11 cellular contexts compared by ENCODE assay signal in the genomic region with DNA sequence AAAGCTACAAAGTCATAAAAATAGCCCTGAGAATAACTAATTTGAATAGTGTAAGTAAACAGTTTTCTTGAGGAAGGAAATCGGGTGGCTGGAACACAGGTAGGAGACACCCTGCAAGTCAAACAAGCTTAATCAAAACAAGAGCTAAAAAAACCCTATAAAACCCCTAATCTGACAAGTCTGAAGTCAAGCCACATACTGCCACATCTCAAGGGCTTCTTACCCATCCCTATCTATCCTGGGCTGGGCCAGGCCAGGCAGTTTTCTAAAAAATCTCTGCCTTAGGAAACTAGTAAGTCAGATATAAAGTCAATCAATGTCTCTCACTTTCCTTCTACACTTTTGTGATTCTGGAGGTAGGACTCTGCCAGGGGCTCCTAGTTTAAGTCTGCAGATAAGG. TPM values are rescaled to one million over a fixed set of nuclear protein-coding genes. Genes with fewer than 3 reads are reported as not detected.
DNase-seq lines count a peak whose midpoint lies in the region; ATAC-seq and TF ChIP-seq lines count a peak whose summit lies in the region.
"Had no signal": no experiment of that assay in that cellular context is flagged by ENCODE, and none has a peak within 500 bp of the region (broad histone marks: within the 10 kb centered on the region; RNA-seq: fewer than 3 reads in every experiment).

No MANE protein-coding gene starts in this region.

- peaks cover 16% of the 10 kb centered on the region; the same call in 1 of the 2 replicates for H3F3A ChIP-seq in PC-9 (ENCODE audit: insufficient read depth, low read depth)

- H3K36me3 ChIP-seq in heart right ventricle (no peaks in the 10 kb centered on the region), esophagus muscularis mucosa (no peaks in the 10 kb centered on the region), thoracic aorta (no peaks in the 10 kb centered on the region), PC-9 (ENCODE audit: low read depth) (no peaks in the 10 kb centered on the region)
- H3K36me3 ChIP-seq: tibial artery had no signal

- POLR2A ChIA-PET in PC-9 (lab: Charles Lee; ENCODE audit: unreplicated experiment): interaction anchor here (0.7 kb wide), 1 partner anchor 12 kb away, joined by 4 read pairs; no protein-coding TSS in a partner anchor

- TF ChIP-seq CTCF in heart right ventricle (IDR thresholded peaks at IDR 0.05): no peak
- no peak for TF ChIP-seq CTCF in LNCaP clone FGC (IDR thresholded peaks at IDR 0.05; ENCODE audit: control insufficient read depth, extremely low read depth, insufficient read depth)
- no peak for TF ChIP-seq CTCF in esophagus muscularis mucosa (IDR thresholded peaks at IDR 0.05)
- no peak for TF ChIP-seq CTCF in thoracic aorta (IDR thresholded peaks at IDR 0.05)
- TF ChIP-seq CTCF in GM10266 (IDR thresholded peaks at IDR 0.05; ENCODE audit: control insufficient read depth, insufficient read depth, low read depth, missing control alignments): no peak
- TF ChIP-seq CTCF in PC-9 (conservative IDR thresholded peaks at IDR 0.05): no peak

- TF ChIP-seq EP300 in esophagus muscularis mucosa (IDR thresholded peaks at IDR 0.05): no peak

- H3K9me3 ChIP-seq in heart right ventricle: no peaks in the 10 kb centered on the region
- no peaks in the 10 kb centered on the region for H3K9me3 ChIP-seq in esophagus muscularis mucosa
- no peaks in the 10 kb centered on the region for H3K9me3 ChIP-seq in thoracic aorta
- no peaks in the 10 kb centered on the region for H3K9me3 ChIP-seq in PC-9 (ENCODE audit: insufficient read depth, low read depth)
- H3K9me3 ChIP-seq: tibial artery had no signal

- peaks cover 88% of the 10 kb centered on the region for H4K20me1 ChIP-seq in PC-9 (ENCODE audit: insufficient read depth)

- H3K79me2 ChIP-seq in PC-9 (ENCODE audit: low read depth): peaks cover 97% of the 10 kb centered on the region

- no peak for TF ChIP-seq POLR2A in esophagus muscularis mucosa (IDR thresholded peaks at IDR 0.05; ENCODE audit: low read depth)

- CTCF ChIA-PET in PC-9 (lab: Charles Lee): no interaction called here

- H3K4me2 ChIP-seq in PC-9: no peak overlapping the region

- intact Hi-C loops in heart right ventricle (cut with DNase I) (loop anchor here in 4 of 10 donors (10.0 kb wide), 1 partner anchor 642 kb away; no protein-coding TSS in a partner anchor), Right ventricle myocardium superior (cut with DNase I) (no loop called here), esophagus muscularis mucosa (cut with DNase I) (no loop called here), PC-9 (cut with micrococcal nuclease; ENCODE audit: unreplicated experiment) (no loop called here)

- H3K27me3 ChIP-seq in heart right ventricle: no peaks in the 10 kb centered on the region
- no peaks in the 10 kb centered on the region for H3K27me3 ChIP-seq in esophagus muscularis mucosa
- H3K27me3 ChIP-seq in thoracic aorta (replicated peaks; ENCODE audit: insufficient read depth): no peaks in the 10 kb centered on the region
- H3K27me3 ChIP-seq in PC-9 (ENCODE audit: insufficient read depth, low read depth): no peaks in the 10 kb centered on the region
- H3K27me3 ChIP-seq: tibial artery had no signal

- DNase-seq in heart right ventricle (no peak), Right ventricle myocardium superior (no peak), LNCaP clone FGC (ENCODE audit: low read depth) (no peak), esophagus muscularis mucosa (ENCODE audit: extremely low spot score) (no peak), thoracic aorta (ENCODE audit: low spot score) (no peak), GM10266 (ENCODE audit: extremely low spot score) (no peak), PC-9 (no peak)
- DNase-seq: stimulated activated CD4-positive, alpha-beta T cell treated with anti-CD3 and anti-CD28 coated beads, Interleukin-4, amount 100 ng/mL, for 1 hour; tibial artery had no signal

- H2AFZ ChIP-seq in PC-9: no peak overlapping the region

- peaks cover 14 to 96% (median 88%) of the 10 kb centered on the region in 9 donors for H3K4me1 ChIP-seq in heart right ventricle
- H3K4me1 ChIP-seq in esophagus muscularis mucosa: peaks cover 58 to 91% (median 83%) of the 10 kb centered on the region in 4 donors
- peaks cover 29 to 75% of the 10 kb centered on the region in 2 donors for H3K4me1 ChIP-seq in thoracic aorta (ENCODE audit: control insufficient read depth in 1 of 2, low read depth in 2 of 2)
- H3K4me1 ChIP-seq in PC-9 (replicated peaks; ENCODE audit: insufficient read depth): no peaks in the 10 kb centered on the region; the same call in 1 of the 2 replicates

- H3K27ac ChIP-seq in heart right ventricle: peak overlapping the region in 7 of 10 donors; percentile 17 to 72 (median 34)
- peak overlapping the region; percentile 23 to 47 (median 36) for H3K27ac ChIP-seq in esophagus muscularis mucosa (replicated peaks in 1 of 4)
- peak overlapping the region; percentile 35 to 59 for H3K27ac ChIP-seq in thoracic aorta
- no peak overlapping the region for H3K27ac ChIP-seq in PC-9
- H3K27ac ChIP-seq: RWPE1 had no signal

- no TSS peak for BruUV-seq in PC-9 (replicated peaks; lab: Mats Ljungman, UMichigan)

- H3K9me2 ChIP-seq in PC-9 (ENCODE audit: insufficient read depth): no peaks in the 10 kb centered on the region

- peak overlapping the region in 1 of 10 donors; percentile 8 for H3K4me3 ChIP-seq in heart right ventricle
- peak overlapping the region; percentile 0; the same call in 1 of the 2 replicates for H3K4me3 ChIP-seq in LNCaP clone FGC (ENCODE audit: low read depth, low read length)
- no peak overlapping the region for H3K4me3 ChIP-seq in esophagus muscularis mucosa
- H3K4me3 ChIP-seq in thoracic aorta: no peak overlapping the region
- H3K4me3 ChIP-seq in PC-9: no peak overlapping the region
- H3K4me3 ChIP-seq: tibial artery had no signal

- WGBS in heart right ventricle, 2 donors: 40 to 46% methylated on average over 1 of the region's 1 CpG
- WGBS in esophagus muscularis mucosa: 25% methylated on average over 1 of the region's 1 CpG

- ATAC-seq in heart right ventricle (peak in 2 of 8 donors; percentile 9 to 21), Right ventricle myocardium superior (ENCODE audit: poor library complexity) (no peak), thoracic aorta (ENCODE audit: insufficient number of reproducible peaks, low FRiP score, low read depth) (no peak), GM21825 (IDR thresholded peaks at IDR 0.05; ENCODE audit: unreplicated experiment) (no peak)

RNA-seq across cellular contexts. Expression of a gene that starts 15.3 kb away (rescaled TPM):
- total RNA-seq in heart right ventricle: 100 to 1,000 TPM in 1 of 10 donors, 10 to 100 TPM in 9; 86.3 to 109 (median 96.7) TPM
- 10 to 100 TPM; 35.5 to 76.0 TPM for polyA plus RNA-seq in heart right ventricle
- total RNA-seq in Right ventricle myocardium superior: 77.3 TPM
- total RNA-seq in esophagus muscularis mucosa: 100 to 1,000 TPM in 1 of 4 donors, 10 to 100 TPM in 3; 37.8 to 106 (median 61.8) TPM
- 10 to 100 TPM; 32.9 to 37.2 TPM for total RNA-seq in thoracic aorta
- 68.5 and 82.1 TPM in 2 replicates for total RNA-seq in PC-9 (2021)

RNA-seq across cellular contexts. Expression of a gene that starts 40.9 kb away (rescaled TPM):
- total RNA-seq in heart right ventricle (10 to 100 TPM; 34.1 to 59.6 (median 45.7) TPM), Right ventricle myocardium superior (39.9 TPM), esophagus muscularis mucosa (10 to 100 TPM; 21.6 to 44.2 (median 34.8) TPM), thoracic aorta (10 to 100 TPM; 25.0 to 71.2 TPM), PC-9 (2021) (52.8 and 61.0 TPM in 2 replicates)
- polyA plus RNA-seq in heart right ventricle: 10 to 100 TPM; 17.4 to 33.2 TPM

RNA-seq across cellular contexts. Expression of a gene that starts 48.7 kb away (rescaled TPM):
- total RNA-seq in heart right ventricle (100 to 1,000 TPM; 171 to 663 (median 245) TPM), Right ventricle myocardium superior (410 TPM), esophagus muscularis mucosa (100 to 1,000 TPM in 3 of 4 donors, 10 to 100 TPM in 1; 93.0 to 238 (median 112) TPM), thoracic aorta (100 to 1,000 TPM in 1 of 2 donors, 10 to 100 TPM in 1; 91.1 to 178 TPM), PC-9 (2021) (38.7 and 51.0 TPM in 2 replicates)
- 100 to 1,000 TPM in 1 of 2 donors, 10 to 100 TPM in 1; 61.1 to 128 TPM for polyA plus RNA-seq in heart right ventricle
